ENCODE assay signal across 8 cellular contexts in the genomic region with DNA sequence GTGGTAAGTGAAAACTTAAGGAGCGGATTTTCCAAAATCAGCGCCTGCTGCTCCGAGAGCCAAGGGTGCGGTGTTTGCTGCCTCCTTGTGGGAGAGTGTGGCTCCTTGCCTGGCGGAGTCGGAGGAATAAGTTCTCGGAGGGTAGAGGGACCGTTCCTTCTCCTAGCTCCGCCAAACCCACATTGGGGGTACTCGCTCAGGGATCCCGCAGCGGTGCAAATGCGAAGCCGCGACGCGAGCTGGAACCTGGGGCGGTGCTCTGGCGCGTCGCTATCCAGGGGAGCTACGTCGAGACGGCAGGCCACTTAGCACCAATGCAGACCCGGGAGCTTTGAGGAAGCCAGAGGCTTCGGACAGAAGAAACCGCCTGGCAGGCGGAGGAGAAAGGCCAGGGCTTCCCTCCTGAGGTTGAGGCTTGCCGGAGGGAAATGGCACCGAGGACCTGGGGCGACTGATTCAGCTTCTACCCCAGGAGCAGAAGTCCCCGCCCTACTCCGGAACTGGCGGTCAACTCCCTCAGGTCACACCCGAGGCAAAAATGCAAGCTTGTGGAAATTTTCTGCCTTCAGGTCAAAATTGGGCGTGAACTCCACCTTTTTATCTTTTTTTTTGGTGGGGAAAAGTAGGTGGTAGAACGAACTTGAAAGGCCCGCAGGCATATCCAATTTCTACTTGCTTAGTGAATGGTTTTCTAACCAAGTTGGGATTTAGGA. TPM values are rescaled to one million over a fixed set of nuclear protein-coding genes. Genes with fewer than 3 reads are reported as not detected.
A peak's percentile ranks its signal among the peaks of the same experiment; 100 is the strongest.
DNase-seq lines count a peak whose midpoint lies in the region; ATAC-seq and TF ChIP-seq lines count a peak whose summit lies in the region.

No MANE protein-coding gene starts in this region.

- H3K4me1 ChIP-seq in NT2/D1 (ENCODE audit: insufficient read depth, insufficient read length) = no peaks in the 10 kb centered on the region
- no peaks in the 10 kb centered on the region for H3K4me1 ChIP-seq in fibroblast of lung (ENCODE audit: control insufficient read depth, extremely low read depth, insufficient read depth, low read length)

- peak overlapping the region; percentile 70 to 83 for H3K27ac Mint-ChIP-seq in natural killer cell treated with Interleukin-12 subunit alpha and Interleukin-12 subunit beta and Interleukin-15 and Interleukin-18, amount 100 ng/mL, for 72 hours
- H3K27ac Mint-ChIP-seq in stimulated activated naive CD8-positive, alpha-beta T cell treated with anti-CD3 and anti-CD28 coated beads, Interleukin-15, Interleukin-2, amounts not matched to agents 100 ng/mL and 50 ng/mL, for 24 hours = peak overlapping the region; percentile 36

- peak in 8 of 14 donors; percentile 11 to 59 (median 22) for DNase-seq in C1 segment of cervical spinal cord (lab: John Stamatoyannopoulos, UW)
- DNase-seq in NT2/D1 (ENCODE audit: low read depth, low spot score) = peak; percentile 63
- DNase-seq in activated T-cell treated with anti-CD3 and anti-CD28 coated beads, Interleukin-2, amount 50 U/mL, for 1 hour = peak; percentile 45
- DNase-seq in fibroblast of lung (ENCODE audit: low read depth in 2 of 2) = peak; percentile 57 to 58
- peak; percentile 77 for DNase-seq in natural killer cell treated with Interleukin-12 subunit alpha and Interleukin-12 subunit beta and Interleukin-15 and Interleukin-18, amount 100 ng/mL, for 72 hours (ENCODE audit: low spot score)

- H3K4me1 Mint-ChIP-seq in natural killer cell treated with Interleukin-12 subunit alpha and Interleukin-12 subunit beta and Interleukin-15 and Interleukin-18, amount 100 ng/mL, for 72 hours (ENCODE audit: low read depth in 2 of 2) = peaks cover 5 to 6% of the 10 kb centered on the region in 2 donors
- peaks cover 22% of the 10 kb centered on the region for H3K4me1 Mint-ChIP-seq in stimulated activated naive CD8-positive, alpha-beta T cell treated with anti-CD3 and anti-CD28 coated beads, Interleukin-15, Interleukin-2, amounts not matched to agents 100 ng/mL and 50 ng/mL, for 24 hours (ENCODE audit: low read depth)

- peak overlapping the region; percentile 87 for H2AFZ ChIP-seq in fibroblast of lung (ENCODE audit: low read length)

- ATAC-seq in GM18907 (IDR thresholded peaks at IDR 0.05; ENCODE audit: unreplicated experiment) = peak; percentile 78
- ATAC-seq in HG03108 (IDR thresholded peaks at IDR 0.05; ENCODE audit: unreplicated experiment) = peak; percentile 66
- ATAC-seq in natural killer cell treated with Interleukin-12 subunit alpha and Interleukin-12 subunit beta and Interleukin-15 and Interleukin-18, amount 100 ng/mL, for 72 hours = peak; percentile 94 to 98

- TF ChIP-seq CTCF in fibroblast of lung (conservative IDR thresholded peaks at IDR 0.05 in 1 of 2, IDR thresholded peaks at IDR 0.05 in 1 of 2; ENCODE audit: low read depth in 1 of 2, low read length in 2 of 2) = peak; percentile 73 to 82

- H3K79me2 ChIP-seq in fibroblast of lung (ENCODE audit: control insufficient read depth, insufficient read depth, low read length) = no peaks in the 10 kb centered on the region

- peak overlapping the region; percentile 77 for H3K4me3 Mint-ChIP-seq in natural killer cell treated with Interleukin-12 subunit alpha and Interleukin-12 subunit beta and Interleukin-15 and Interleukin-18, amount 100 ng/mL, for 72 hours
- peak overlapping the region; percentile 81 for H3K4me3 Mint-ChIP-seq in stimulated activated naive CD8-positive, alpha-beta T cell treated with anti-CD3 and anti-CD28 coated beads, Interleukin-15, Interleukin-2, amounts not matched to agents 100 ng/mL and 50 ng/mL, for 24 hours

- H3K4me3 ChIP-seq in NT2/D1 (ENCODE audit: insufficient read length, low read depth) (peak overlapping the region; percentile 43), fibroblast of lung (replicated peaks in 1 of 4; ENCODE audit: control extremely low read depth in 1 of 4, insufficient read depth in 1 of 4, low read depth in 3 of 4, low read length in 4 of 4) (peak overlapping the region; percentile 50 to 65 (median 57))

- no peaks in the 10 kb centered on the region for H3K36me3 ChIP-seq in NT2/D1 (ENCODE audit: insufficient read depth, insufficient read length, low read length)
- H3K36me3 ChIP-seq in fibroblast of lung (ENCODE audit: control insufficient read depth, insufficient read depth, low read length) = no peaks in the 10 kb centered on the region

- no peaks in the 10 kb centered on the region for H3K36me3 Mint-ChIP-seq in natural killer cell treated with Interleukin-12 subunit alpha and Interleukin-12 subunit beta and Interleukin-15 and Interleukin-18, amount 100 ng/mL, for 72 hours
- no peaks in the 10 kb centered on the region for H3K36me3 Mint-ChIP-seq in stimulated activated naive CD8-positive, alpha-beta T cell treated with anti-CD3 and anti-CD28 coated beads, Interleukin-15, Interleukin-2, amounts not matched to agents 100 ng/mL and 50 ng/mL, for 24 hours (ENCODE audit: low read depth)

- H3K9me3 ChIP-seq in NT2/D1 (ENCODE audit: insufficient read depth, low read length) (no peaks in the 10 kb centered on the region), fibroblast of lung (ENCODE audit: control insufficient read depth, insufficient read depth, low read depth, low read length) (no peaks in the 10 kb centered on the region)

- no peaks in the 10 kb centered on the region for H4K20me1 ChIP-seq in fibroblast of lung (ENCODE audit: control insufficient read depth, extremely low read depth, insufficient read depth, low read length)

- H3K27me3 Mint-ChIP-seq in natural killer cell treated with Interleukin-12 subunit alpha and Interleukin-12 subunit beta and Interleukin-15 and Interleukin-18, amount 100 ng/mL, for 72 hours = no peaks in the 10 kb centered on the region
- peaks cover 4% of the 10 kb centered on the region for H3K27me3 Mint-ChIP-seq in stimulated activated naive CD8-positive, alpha-beta T cell treated with anti-CD3 and anti-CD28 coated beads, Interleukin-15, Interleukin-2, amounts not matched to agents 100 ng/mL and 50 ng/mL, for 24 hours

- H3K4me2 ChIP-seq in fibroblast of lung (ENCODE audit: extremely low read depth, insufficient read depth, low read length) = peak overlapping the region; percentile 92

- peak overlapping the region; percentile 22 for H3K27ac ChIP-seq in fibroblast of lung (ENCODE audit: insufficient read depth, low read length)

- no peaks in the 10 kb centered on the region for H3K9me3 Mint-ChIP-seq in natural killer cell treated with Interleukin-12 subunit alpha and Interleukin-12 subunit beta and Interleukin-15 and Interleukin-18, amount 100 ng/mL, for 72 hours
- no peaks in the 10 kb centered on the region for H3K9me3 Mint-ChIP-seq in stimulated activated naive CD8-positive, alpha-beta T cell treated with anti-CD3 and anti-CD28 coated beads, Interleukin-15, Interleukin-2, amounts not matched to agents 100 ng/mL and 50 ng/mL, for 24 hours

- H3K9ac ChIP-seq in NT2/D1 (ENCODE audit: insufficient read length, low read depth) (peak overlapping the region; percentile 77), fibroblast of lung (ENCODE audit: insufficient read depth, low read length) (peak overlapping the region; percentile 49)

- no peaks in the 10 kb centered on the region for H3K27me3 ChIP-seq in NT2/D1 (ENCODE audit: insufficient read depth, insufficient read length)
- H3K27me3 ChIP-seq in fibroblast of lung (ENCODE audit: control insufficient read depth, insufficient read depth, low read length) = no peaks in the 10 kb centered on the region

RNA-seq across cellular contexts. Expression of a gene that starts 5.7 kb away (rescaled TPM):
- total RNA-seq in fibroblast of lung = 2.0 and 3.1 TPM in 2 replicates
- 1.0 and 1.5 TPM in 2 replicates for polyA plus RNA-seq in fibroblast of lung
- polyA plus RNA-seq in fibroblast of lung (2012) = 0.78 and 1.0 TPM in 2 replicates
- polyA minus RNA-seq in fibroblast of lung (ENCODE audit: low replicate concordance) = not detected in 2 replicates
- total RNA-seq in natural killer cell treated with Interleukin-12 subunit alpha and Interleukin-12 subunit beta and Interleukin-15 and Interleukin-18, amount 100 ng/mL, for 72 hours = 1 to 10 TPM in 1 of 2 donors, not detected in 1; 1.0 TPM

RNA-seq across cellular contexts. Expression of a gene that starts 19.3 kb away (rescaled TPM):
- total RNA-seq in fibroblast of lung = 0.17 TPM in 1 of 2 replicates, not detected in the other
- polyA plus RNA-seq in fibroblast of lung = 0.08 TPM in 1 of 2 replicates, not detected in the other
- polyA plus RNA-seq in fibroblast of lung (2012) = 0.41 TPM in 1 of 2 replicates, not detected in the other
- not detected in 2 replicates for polyA minus RNA-seq in fibroblast of lung (ENCODE audit: low replicate concordance)
- not detected for total RNA-seq in natural killer cell treated with Interleukin-12 subunit alpha and Interleukin-12 subunit beta and Interleukin-15 and Interleukin-18, amount 100 ng/mL, for 72 hours

RNA-seq across cellular contexts. Expression of a gene that starts 26.5 kb away (rescaled TPM):
- not detected in 2 replicates for total RNA-seq in fibroblast of lung
- not detected in 2 replicates for polyA plus RNA-seq in fibroblast of lung
- polyA plus RNA-seq in fibroblast of lung (2012) = not detected in 2 replicates
- polyA minus RNA-seq in fibroblast of lung (ENCODE audit: low replicate concordance) = not detected in 2 replicates
- not detected for total RNA-seq in natural killer cell treated with Interleukin-12 subunit alpha and Interleukin-12 subunit beta and Interleukin-15 and Interleukin-18, amount 100 ng/mL, for 72 hours

RNA-seq across cellular contexts. Expression of a gene that starts 34.9 kb away (rescaled TPM):
- not detected in 2 replicates for total RNA-seq in fibroblast of lung
- not detected in 2 replicates for polyA plus RNA-seq in fibroblast of lung
- not detected in 2 replicates for polyA plus RNA-seq in fibroblast of lung (2012)
- polyA minus RNA-seq in fibroblast of lung (ENCODE audit: low replicate concordance) = not detected in 2 replicates
- not detected for total RNA-seq in natural killer cell treated with Interleukin-12 subunit alpha and Interleukin-12 subunit beta and Interleukin-15 and Interleukin-18, amount 100 ng/mL, for 72 hours

Comparison
In these comparisons a context has a peak if more than half of its experiments do, and no peak if none do; other contexts are left out.
1. Peak in every context shown above with its lines: DNase-seq, ATAC-seq, H3K4me3 ChIP-seq and H3K27ac ChIP-seq.
2. DNase-seq: peak in every context shown above with its lines; median percentile 77 in natural killer cell treated with Interleukin-12 subunit alpha and Interleukin-12 subunit beta and Interleukin-15 and Interleukin-18, amount 100 ng/mL, for 72 hours; 63 in NT2/D1; 58 in fibroblast of lung; 45 in activated T-cell treated with anti-CD3 and anti-CD28 coated beads, Interleukin-2, amount 50 U/mL, for 1 hour; 22 in C1 segment of cervical spinal cord.